8 cellular contexts compared by ENCODE assay signal in genomic region chr12:92928962-92929915, GRCh38. TPM values are rescaled to one million over a fixed set of nuclear protein-coding genes. Genes with fewer than 3 reads are reported as not detected.
A peak's percentile ranks its signal among the peaks of the same experiment; 100 is the strongest.
DNase-seq lines count a peak whose midpoint lies in the region; ATAC-seq and TF ChIP-seq lines count a peak whose summit lies in the region.

Gene EEA1 (minus strand): TSS chr12:92929295. CDS start chr12:92929066, 229 bp downstream.

- H3K9ac ChIP-seq in muscle layer of colon (ENCODE audit: low read length), result peak within 1 kb of the TSS; percentile 96

- H3K9me3 ChIP-seq in PC-9 (ENCODE audit: insufficient read depth, low read depth) (no peaks in the 10 kb centered on the region; the same call in 1 of the 2 replicates), esophagus (ENCODE audit: control insufficient read depth in 2 of 2, insufficient read depth in 1 of 2, low read depth in 1 of 2, low read length in 1 of 2) (no peaks in the 10 kb centered on the region), muscle layer of colon (ENCODE audit: low read length) (no peaks in the 10 kb centered on the region)

- TF ChIP-seq CTCF in PC-9 (conservative IDR thresholded peaks at IDR 0.05), result no peak

- POLR2A ChIA-PET in PC-9 (lab: Charles Lee; ENCODE audit: unreplicated experiment), result interaction anchor here (0.6 to 0.7 kb wide), 4 partner anchors 30 to 216 kb away, joined by 3 to 6 read pairs (median 4); no protein-coding TSS in a partner anchor

- peaks cover 5% of the 10 kb centered on the region; the same call in 1 of the 2 replicates for H4K20me1 ChIP-seq in PC-9 (ENCODE audit: insufficient read depth)

- H3F3A ChIP-seq in PC-9 (ENCODE audit: insufficient read depth, low read depth), result peaks cover 28% of the 10 kb centered on the region

- peak within 1 kb of the TSS; percentile 96 for H2AFZ ChIP-seq in PC-9

- H3K9me3 Mint-ChIP-seq in activated T-cell treated with anti-CD3 and anti-CD28 coated beads, Interleukin-2, amount 50 U/mL, for 24 hours, result no peaks in the 10 kb centered on the region

- DNase-seq in DMS53 (lab: John Stamatoyannopoulos, UW) (peak; percentile 99), PC-9 (peak; percentile 88 to 95)
- DNase-seq in Jurkat, Clone E6-1 (ENCODE audit: low read depth, low spot score), result peak; percentile 90
- DNase-seq in activated T-cell treated with anti-CD3 and anti-CD28 coated beads, Interleukin-2, amount 50 U/mL, for 24 hours, result peak; percentile 98
- DNase-seq in stimulated activated CD8-positive, alpha-beta memory T cell treated with anti-CD3 and anti-CD28 coated beads, Interleukin-7, amount 100 ng/mL, for 24 hours (ENCODE audit: low read depth), result peak; percentile 88

- peak within 1 kb of the TSS; percentile 79 for H3K4me3 ChIP-seq in Jurkat, Clone E6-1 (ENCODE audit: low read length)
- peak within 1 kb of the TSS; percentile 59 for H3K4me3 ChIP-seq in PC-9
- H3K4me3 ChIP-seq in esophagus (ENCODE audit: low read depth in 1 of 2, low read length in 2 of 2), result peak within 1 kb of the TSS; percentile 63 to 77
- H3K4me3 ChIP-seq in muscle layer of colon (ENCODE audit: low read depth in 1 of 2, low read length in 2 of 2), result peak within 1 kb of the TSS; percentile 81 to 96

- ATAC-seq in GM21619 (IDR thresholded peaks at IDR 0.05; ENCODE audit: unreplicated experiment), result peak; percentile 77

- 0% methylated on average over 65 to 98 of the region's 98 CpGs for WGBS in esophagus, 2 donors

- no peaks in the 10 kb centered on the region for H3K9me2 ChIP-seq in PC-9 (ENCODE audit: insufficient read depth)

- TSS peak; percentile 96 for BruUV-seq in PC-9 (replicated peaks; lab: Mats Ljungman, UMichigan)

- H3K27ac ChIP-seq in PC-9 (peak within 1 kb of the TSS; percentile 91), esophagus (ENCODE audit: low read depth in 2 of 2, low read length in 1 of 2) (peak within 1 kb of the TSS; percentile 99 to 100), muscle layer of colon (ENCODE audit: low read depth, low read length) (peak within 1 kb of the TSS; percentile 91)

- no peaks in the 10 kb centered on the region for H3K27me3 Mint-ChIP-seq in activated T-cell treated with anti-CD3 and anti-CD28 coated beads, Interleukin-2, amount 50 U/mL, for 24 hours

- peak within 1 kb of the TSS; percentile 86 for H3K4me3 Mint-ChIP-seq in activated T-cell treated with anti-CD3 and anti-CD28 coated beads, Interleukin-2, amount 50 U/mL, for 24 hours

- no peaks in the 10 kb centered on the region for H3K36me3 ChIP-seq in PC-9 (ENCODE audit: low read depth)
- peaks cover 0 to 2% of the 10 kb centered on the region in 2 donors for H3K36me3 ChIP-seq in esophagus (ENCODE audit: control insufficient read depth in 2 of 2, insufficient read depth in 2 of 2, low read length in 1 of 2)
- no peaks in the 10 kb centered on the region for H3K36me3 ChIP-seq in muscle layer of colon (ENCODE audit: insufficient read depth, low read length)

- CTCF ChIA-PET in PC-9 (lab: Charles Lee), result interaction anchor here (0.5 kb wide), 1 partner anchor 62 kb away, joined by 3 read pairs; no protein-coding TSS in a partner anchor

- peaks cover 40% of the 10 kb centered on the region for H3K4me1 ChIP-seq in PC-9 (replicated peaks; ENCODE audit: insufficient read depth)
- peaks cover 0 to 4% of the 10 kb centered on the region in 2 donors for H3K4me1 ChIP-seq in esophagus (ENCODE audit: control insufficient read depth in 2 of 2, insufficient read depth in 2 of 2, low read length in 1 of 2)
- peaks cover 35% of the 10 kb centered on the region for H3K4me1 ChIP-seq in muscle layer of colon (ENCODE audit: insufficient read depth, low read length)

- intact Hi-C loops in PC-9 (cut with micrococcal nuclease; ENCODE audit: unreplicated experiment), result loop anchor here (1.0 to 10.0 kb wide), 2 partner anchors 56 to 448 kb away; partner anchors contain the start of gene NUDT4

- H3K4me2 ChIP-seq in PC-9, result peak within 1 kb of the TSS; percentile 92

- peaks cover 40% of the 10 kb centered on the region for H3K4me1 Mint-ChIP-seq in activated T-cell treated with anti-CD3 and anti-CD28 coated beads, Interleukin-2, amount 50 U/mL, for 24 hours (ENCODE audit: low read depth)

- no peaks in the 10 kb centered on the region for H3K27me3 ChIP-seq in PC-9 (ENCODE audit: insufficient read depth, low read depth)
- H3K27me3 ChIP-seq in esophagus (ENCODE audit: control insufficient read depth in 1 of 2, insufficient read depth in 2 of 2, low read length in 2 of 2), result no peaks in the 10 kb centered on the region
- H3K27me3 ChIP-seq in muscle layer of colon (ENCODE audit: control insufficient read depth in 1 of 2, insufficient read depth in 2 of 2, low read length in 2 of 2), result no peaks in the 10 kb centered on the region

- H3K36me3 Mint-ChIP-seq in activated T-cell treated with anti-CD3 and anti-CD28 coated beads, Interleukin-2, amount 50 U/mL, for 24 hours (ENCODE audit: low read depth), result peaks cover 18% of the 10 kb centered on the region

- peak within 1 kb of the TSS; percentile 99 for H3K27ac Mint-ChIP-seq in activated T-cell treated with anti-CD3 and anti-CD28 coated beads, Interleukin-2, amount 50 U/mL, for 24 hours

- peaks cover 35% of the 10 kb centered on the region for H3K79me2 ChIP-seq in PC-9 (ENCODE audit: low read depth)

RNA-seq across cellular contexts. Expression of gene EEA1, which starts in this region (rescaled TPM):
- polyA plus RNA-seq in Jurkat, Clone E6-1 (2012; ENCODE audit: insufficient read depth, insufficient read length), result 4.5 TPM
- total RNA-seq in PC-9 (2021), result 10.1 and 15.7 TPM in 2 replicates
- polyA plus RNA-seq in esophagus, result 1 to 10 TPM; 5.6 to 6.3 TPM

Comparison
In these comparisons a context has a peak if more than half of its experiments do, and no peak if none do; other contexts are left out.
1. Peak in every context shown above with its lines: DNase-seq, ATAC-seq, H3K4me3 ChIP-seq and H3K27ac ChIP-seq.